ENCODE assay signal across 7 cellular contexts in genomic region chr10:14604181-14605142, GRCh38.
DNase-seq lines count a peak whose midpoint lies in the region; ATAC-seq, FAIRE-seq and TF ChIP-seq lines count a peak whose summit lies in the region.

No MANE protein-coding gene starts in this region.

- FAIRE-seq in GM12892 (lab: Jason Lieb, UNC) = no peak

- H3K4me1 Mint-ChIP-seq in HFFc6 (ENCODE audit: low read depth) (peaks cover 47% of the 10 kb centered on the region), chondrocyte (ENCODE audit: low read depth) (peaks cover 32% of the 10 kb centered on the region)

- TF ChIP-seq POLR2A in GM12892 (IDR thresholded peaks at IDR 0.05; ENCODE audit: low read depth, low read length) = peak; percentile 81

- ATAC-seq in activated CD4-positive, CD25-positive, alpha-beta regulatory T cell treated with anti-CD3 and anti-CD28 coated beads, Interleukin-2, amount 50 U/mL, for 24 hours = peak; percentile 37 to 42

- H3K36me3 Mint-ChIP-seq in HFFc6 (ENCODE audit: low read depth) (peaks cover 21% of the 10 kb centered on the region), chondrocyte (ENCODE audit: low read depth) (peaks cover 2% of the 10 kb centered on the region)

- TF ChIP-seq CTCF in HFFc6 (IDR thresholded peaks at IDR 0.05) (no peak), chondrocyte (IDR thresholded peaks at IDR 0.05) (peak; percentile 26)

- no peaks in the 10 kb centered on the region for H3K9me3 Mint-ChIP-seq in HFFc6
- H3K9me3 Mint-ChIP-seq in chondrocyte (ENCODE audit: low read depth) = no peaks in the 10 kb centered on the region

- DNase-seq in GM12892 (ENCODE audit: insufficient read length) = no peak
- peak; percentile 43 for DNase-seq in HFFc6
- DNase-seq in NCI-H146 (lab: John Stamatoyannopoulos, UW) = peak; percentile 92
- no peak for DNase-seq in chondrocyte (ENCODE audit: low spot score)
- DNase-seq in kidney glomerular epithelial cell (lab: John Stamatoyannopoulos, UW) = peak; percentile 40
- peak; percentile 75 for DNase-seq in stimulated activated CD4-positive, alpha-beta T cell treated with anti-CD3 and anti-CD28 coated beads, Interleukin-15, amount 100 ng/mL, for 24 hours

- H3K4me3 Mint-ChIP-seq in HFFc6 = peak overlapping the region; percentile 92
- peak overlapping the region; percentile 81 for H3K4me3 Mint-ChIP-seq in chondrocyte (ENCODE audit: unreplicated experiment)

- H3K27me3 Mint-ChIP-seq in HFFc6 (ENCODE audit: insufficient read depth) = peaks cover 4% of the 10 kb centered on the region
- H3K27me3 Mint-ChIP-seq in chondrocyte (ENCODE audit: low read depth) = no peaks in the 10 kb centered on the region

- H3K27ac Mint-ChIP-seq in HFFc6 (peak overlapping the region; percentile 90), chondrocyte (ENCODE audit: unreplicated experiment) (peak overlapping the region; percentile 71)

Comparison
In these comparisons a context has a peak if more than half of its experiments do, and no peak if none do; other contexts are left out.
1. DNase-seq: peak in HFFc6 (single experiment), NCI-H146 (single experiment), kidney glomerular epithelial cell (single experiment) and stimulated activated CD4-positive, alpha-beta T cell treated with anti-CD3 and anti-CD28 coated beads, Interleukin-15, amount 100 ng/mL, for 24 hours (single experiment); none in GM12892 (single experiment) and chondrocyte (single experiment).